Comparison of ENCODE assay signal across 31 cellular contexts in the genomic region with DNA sequence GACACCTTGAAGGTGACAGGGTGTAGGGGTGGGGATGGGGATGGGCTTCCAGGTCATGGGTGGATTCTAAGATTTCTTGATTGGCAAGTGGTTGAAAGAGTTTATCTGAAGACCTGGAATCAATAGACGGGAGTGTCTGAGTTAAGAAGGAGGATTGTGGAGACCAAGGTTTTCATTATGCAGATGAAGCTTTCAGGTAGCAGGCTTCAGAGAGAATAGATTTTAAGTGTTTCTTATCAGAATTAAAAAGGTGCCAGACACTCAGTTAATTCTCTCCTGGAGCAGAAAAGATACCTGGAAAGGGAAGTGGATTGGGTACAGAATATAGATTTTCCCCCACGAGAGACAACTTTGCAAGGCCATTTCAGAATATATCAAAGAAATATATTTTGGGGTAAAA.
"Had no signal": no experiment of that assay in that cellular context is flagged by ENCODE, and none has a peak within 500 bp of the region (broad histone marks: within the 10 kb centered on the region; RNA-seq: fewer than 3 reads in every experiment).

No MANE protein-coding gene starts in this region.

- H3K4me3 ChIP-seq: neural progenitor cell, ovary, psoas muscle, right lobe of liver, sigmoid colon, spleen, suprapubic skin, testis, tibial artery, transverse colon, upper lobe of right lung, uterus had no signal

- H3K4me1 ChIP-seq: neural progenitor cell, parathyroid adenoma, psoas muscle, right lobe of liver, sigmoid colon, spleen, suprapubic skin, testis, tibial artery, transverse colon, upper lobe of right lung, uterus had no signal

- H3K9ac ChIP-seq: neural progenitor cell, parathyroid adenoma had no signal

- H3K36me3 Mint-ChIP-seq: naive thymus-derived CD8-positive, alpha-beta T cell; natural killer cell treated with Interleukin-12 subunit alpha and Interleukin-12 subunit beta and Interleukin-15 and Interleukin-18, amount 100 ng/mL, for 72 hours; neural progenitor cell; stimulated activated memory B cell treated with anti-CD40 and anti-IgM and Interleukin-4, amounts not matched to agents 10 μg/mL and 1 μg/mL and 100 μg/mL, for 72 hours; type B pancreatic cell had no signal

- H3K4me2 ChIP-seq: neural progenitor cell had no signal

- FAIRE-seq: small intestine had no signal

- H3K27ac Mint-ChIP-seq: natural killer cell treated with Interleukin-12 subunit alpha and Interleukin-12 subunit beta and Interleukin-15 and Interleukin-18, amount 100 ng/mL, for 72 hours; neural progenitor cell; progenitor cell of endocrine pancreas; stimulated activated memory B cell treated with anti-CD40 and anti-IgM and Interleukin-4, amounts not matched to agents 10 μg/mL and 1 μg/mL and 100 μg/mL, for 72 hours; stimulated activated naive CD8-positive, alpha-beta T cell treated with anti-CD3 and anti-CD28 coated beads, Interleukin-15, amount 100 ng/mL, for 72 hours; type B pancreatic cell had no signal

- H3K4me1 Mint-ChIP-seq: naive thymus-derived CD8-positive, alpha-beta T cell; neural progenitor cell; stimulated activated memory B cell treated with anti-CD40 and anti-IgM and Interleukin-4, amounts not matched to agents 10 μg/mL and 1 μg/mL and 100 μg/mL, for 72 hours; stimulated activated naive CD8-positive, alpha-beta T cell treated with anti-CD3 and anti-CD28 coated beads, Interleukin-15, amount 100 ng/mL, for 72 hours had no signal

- H3K9me3 ChIP-seq: ovary, psoas muscle, right lobe of liver, sigmoid colon, spleen, suprapubic skin, testis, tibial artery, transverse colon, upper lobe of right lung, uterus had no signal

- H3K4me3 Mint-ChIP-seq: naive thymus-derived CD8-positive, alpha-beta T cell; natural killer cell treated with Interleukin-12 subunit alpha and Interleukin-12 subunit beta and Interleukin-15 and Interleukin-18, amount 100 ng/mL, for 72 hours; neural progenitor cell; stimulated activated memory B cell treated with anti-CD40 and anti-IgM and Interleukin-4, amounts not matched to agents 10 μg/mL and 1 μg/mL and 100 μg/mL, for 72 hours; stimulated activated naive CD8-positive, alpha-beta T cell treated with anti-CD3 and anti-CD28 coated beads, Interleukin-15, amount 100 ng/mL, for 72 hours; type B pancreatic cell had no signal

- H3K9me3 Mint-ChIP-seq: neural progenitor cell; stimulated activated memory B cell treated with anti-CD40 and anti-IgM and Interleukin-4, amounts not matched to agents 10 μg/mL and 1 μg/mL and 100 μg/mL, for 72 hours had no signal

- H2AFZ ChIP-seq: neural progenitor cell, parathyroid adenoma had no signal

- H3K36me3 ChIP-seq: neural progenitor cell, ovary, right lobe of liver, sigmoid colon, spleen, suprapubic skin, tibial artery, transverse colon, upper lobe of right lung, uterus had no signal

- H3K27me3 Mint-ChIP-seq: naive thymus-derived CD8-positive, alpha-beta T cell; natural killer cell treated with Interleukin-12 subunit alpha and Interleukin-12 subunit beta and Interleukin-15 and Interleukin-18, amount 100 ng/mL, for 72 hours; progenitor cell of endocrine pancreas; stimulated activated memory B cell treated with anti-CD40 and anti-IgM and Interleukin-4, amounts not matched to agents 10 μg/mL and 1 μg/mL and 100 μg/mL, for 72 hours; stimulated activated naive CD8-positive, alpha-beta T cell treated with anti-CD3 and anti-CD28 coated beads, Interleukin-15, amount 100 ng/mL, for 72 hours; type B pancreatic cell had no signal

- DNase-seq: naive thymus-derived CD8-positive, alpha-beta T cell; occipital lobe; ovary; posterior cingulate gyrus; psoas muscle; right cardiac atrium; right lobe of liver; sigmoid colon; small intestine; spleen; stimulated activated CD4-positive, alpha-beta T cell treated with anti-CD3 and anti-CD28 coated beads, Interleukin-12 subunit alpha, Interleukin-12 subunit beta, amount 100 ng/mL, for 4 hours; stimulated activated CD4-positive, alpha-beta T cell treated with anti-CD3 and anti-CD28 coated beads, Interleukin-1b, Interleukin-23, amount 100 ng/mL, for 48 hours; stimulated activated CD4-positive, alpha-beta T cell treated with anti-CD3 and anti-CD28 coated beads, Interleukin-4, amount 100 ng/mL, for 1 hour; stimulated activated CD4-positive, alpha-beta T cell treated with anti-CD3 and anti-CD28 coated beads, Interleukin-4, amount 100 ng/mL, for 4 hours; stimulated activated CD8-positive, alpha-beta memory T cell treated with anti-CD3 and anti-CD28 coated beads, Interleukin-4, amount 100 ng/mL, for 48 hours; stimulated activated naive CD4-positive, alpha-beta T cell; stimulated activated naive CD8-positive, alpha-beta T cell treated with anti-CD3 and anti-CD28 coated beads, Interleukin-15, amount 100 ng/mL, for 72 hours; stimulated activated naive CD8-positive, alpha-beta T cell treated with anti-CD3 and anti-CD28 coated beads, Interleukin-15, Interleukin-2, amounts not matched to agents 100 U/mL and 50 U/mL, for 24 hours; substantia nigra; testis; tibial artery; transverse colon; upper lobe of right lung; uterus had no signal

- ATAC-seq: naive thymus-derived CD8-positive, alpha-beta T cell; natural killer cell treated with Interleukin-12 subunit alpha and Interleukin-12 subunit beta and Interleukin-15 and Interleukin-18, amount 100 ng/mL, for 72 hours; psoas muscle; right cardiac atrium; right lobe of liver; stimulated activated memory B cell treated with anti-CD40 and anti-IgM and Interleukin-4, amounts not matched to agents 10 μg/mL and 1 μg/mL and 100 μg/mL, for 72 hours; stimulated activated naive CD8-positive, alpha-beta T cell treated with anti-CD3 and anti-CD28 coated beads, Interleukin-15, amount 100 ng/mL, for 72 hours; stimulated activated naive CD8-positive, alpha-beta T cell treated with anti-CD3 and anti-CD28 coated beads, Interleukin-15, Interleukin-2, amounts not matched to agents 100 U/mL and 50 U/mL, for 24 hours; upper lobe of right lung had no signal

- H3K27me3 ChIP-seq: neural progenitor cell, ovary, right lobe of liver, sigmoid colon, spleen, suprapubic skin, testis, tibial artery, transverse colon, upper lobe of right lung, uterus had no signal

- H3K79me2 ChIP-seq: parathyroid adenoma had no signal

- H3K27ac ChIP-seq: neural progenitor cell, ovary, parathyroid adenoma, psoas muscle, right lobe of liver, sigmoid colon, spleen, suprapubic skin, testis, tibial artery, transverse colon, upper lobe of right lung, uterus had no signal
